Comparison of ENCODE assay signal across 22 cellular contexts in genomic region chr10:117565068-117565467, GRCh38. TPM values are rescaled to one million over a fixed set of nuclear protein-coding genes. Genes with fewer than 3 reads are reported as not detected.
DNase-seq lines count a peak whose midpoint lies in the region; ATAC-seq, FAIRE-seq and TF ChIP-seq lines count a peak whose summit lies in the region.
"Had no signal": no experiment of that assay in that cellular context is flagged by ENCODE, and none has a peak within 500 bp of the region (broad histone marks: within the 10 kb centered on the region; RNA-seq: fewer than 3 reads in every experiment).

No MANE protein-coding gene starts in this region.

- H3K9me1 ChIP-seq in IMR-90 (ENCODE audit: insufficient read depth, low read length): no peaks in the 10 kb centered on the region

- in situ Hi-C loops in IMR-90 (cut with MboI; ENCODE audit: low sequenced_read_pairs): no loop called here

- no peaks in the 10 kb centered on the region for H3K36me3 Mint-ChIP-seq in glutamatergic neuron (ENCODE audit: unreplicated experiment)
- no peaks in the 10 kb centered on the region for H3K36me3 Mint-ChIP-seq in activated T-helper 17 cell treated with anti-CD3 and anti-CD28 coated beads, Interleukin-2, amount 50 U/mL, for 72 hours (ENCODE audit: low read depth)
- H3K36me3 Mint-ChIP-seq: CD4-positive, alpha-beta memory T cell had no signal

- H2BK20ac ChIP-seq in IMR-90 (ENCODE audit: low read depth, low read length): no peak overlapping the region

- no peak overlapping the region for H2AFZ ChIP-seq in IMR-90 (replicated peaks; ENCODE audit: low read length, poor library complexity)
- H2AFZ ChIP-seq: GM23248 had no signal

- no peak overlapping the region for H4K91ac ChIP-seq in IMR-90 (ENCODE audit: insufficient read depth, low read depth, low read length)

- TF ChIP-seq POLR2A in A549 (IDR thresholded peaks at IDR 0.05; ENCODE audit: low read length): no peak
- no peak for TF ChIP-seq POLR2A in IMR-90 (IDR thresholded peaks at IDR 0.05; ENCODE audit: low read depth, low read length)

- no peak overlapping the region for H2BK5ac ChIP-seq in IMR-90 (ENCODE audit: low read depth, low read length, poor library complexity, severe bottlenecking)

- H3K9me3 ChIP-seq in A549 (no peaks in the 10 kb centered on the region), IMR-90 (ENCODE audit: control insufficient read depth, insufficient read depth, low read length) (peaks cover 11% of the 10 kb centered on the region; the same call in 1 of the 2 replicates)

- DNase-seq in A549 (ENCODE audit: low read depth in 1 of 2, low spot score in 1 of 2) (no peak), IMR-90 (no peak), glutamatergic neuron (peak; percentile 5), OCI-M1 (lab: John Stamatoyannopoulos, UW) (no peak), T-helper 9 cell (no peak)
- DNase-seq: 8988T; C1 segment of cervical spinal cord; Calu3; CD4-positive, alpha-beta memory T cell; COR-L47; DMS53; DMS79 treated with DMSO at 0.1 percent for 48 hours; GF-D8; GM23248; H7; HCEC 1CT had no signal

- TF ChIP-seq EP300 in A549 (IDR thresholded peaks at IDR 0.05): no peak

- H3K4me3 Mint-ChIP-seq in glutamatergic neuron (ENCODE audit: unreplicated experiment): no peak overlapping the region
- no peak overlapping the region for H3K4me3 Mint-ChIP-seq in activated T-helper 17 cell treated with anti-CD3 and anti-CD28 coated beads, Interleukin-2, amount 50 U/mL, for 72 hours
- H3K4me3 Mint-ChIP-seq: CD4-positive, alpha-beta memory T cell had no signal

- H3K4me3 ChIP-seq in A549: no peak overlapping the region
- no peak overlapping the region for H3K4me3 ChIP-seq in IMR-90 (ENCODE audit: insufficient read depth, low read depth, low read length)
- H3K4me3 ChIP-seq: GM23248 had no signal

- TF ChIP-seq CTCF in A549 (IDR thresholded peaks at IDR 0.05): no peak
- TF ChIP-seq CTCF in IMR-90 (conservative IDR thresholded peaks at IDR 0.05; ENCODE audit: low read depth, low read length): no peak
- no peak for TF ChIP-seq CTCF in glutamatergic neuron (IDR thresholded peaks at IDR 0.05; ENCODE audit: partially characterized antibody, unreplicated experiment)

- no peaks in the 10 kb centered on the region for H3K27me3 ChIP-seq in IMR-90 (ENCODE audit: control insufficient read depth, insufficient read depth, low read length)

- H3K27ac Mint-ChIP-seq in glutamatergic neuron (ENCODE audit: unreplicated experiment): no peak overlapping the region
- no peak overlapping the region for H3K27ac Mint-ChIP-seq in activated T-helper 17 cell treated with anti-CD3 and anti-CD28 coated beads, Interleukin-2, amount 50 U/mL, for 72 hours
- H3K27ac Mint-ChIP-seq: CD4-positive, alpha-beta memory T cell had no signal

- FAIRE-seq in A549 (lab: Jason Lieb, UNC): no peak
- FAIRE-seq: GM12891, GM18507, H1 had no signal

- no peaks in the 10 kb centered on the region for H3K36me3 ChIP-seq in IMR-90 (ENCODE audit: control insufficient read depth, insufficient read depth, low read length)

- no peak overlapping the region for H4K5ac ChIP-seq in IMR-90 (ENCODE audit: low read depth, low read length)

- H3K18ac ChIP-seq in IMR-90 (ENCODE audit: low read depth, low read length): no peak overlapping the region

- no peak overlapping the region for H2AK5ac ChIP-seq in IMR-90 (ENCODE audit: low read depth, low read length)

- dilution Hi-C loops in IMR-90 (cut with HindIII; ENCODE audit: low sequenced_read_pairs, unreplicated experiment): no loop called here

- H2BK120ac ChIP-seq in IMR-90 (ENCODE audit: low read depth, low read length): no peak overlapping the region

- H3K79me1 ChIP-seq in IMR-90 (ENCODE audit: low read depth in 1 of 2, low read length in 2 of 2): no peaks in the 10 kb centered on the region

- peaks cover 4% of the 10 kb centered on the region for H3K9me3 Mint-ChIP-seq in glutamatergic neuron (ENCODE audit: unreplicated experiment)
- H3K9me3 Mint-ChIP-seq in activated T-helper 17 cell treated with anti-CD3 and anti-CD28 coated beads, Interleukin-2, amount 50 U/mL, for 72 hours: no peaks in the 10 kb centered on the region

- 8% methylated on average over 2 of the region's 3 CpGs for WGBS in A549 (ENCODE audit: missing lambda C conversion rate)
- 25% methylated on average over 2 of the region's 3 CpGs; no CpG with 5 or more reads in 1 of the 2 experiments for WGBS in IMR-90 (ENCODE audit: extremely low coverage in 2 of 2, insufficient read length in 1 of 2), 2 experiments

- H3K56ac ChIP-seq in IMR-90 (ENCODE audit: extremely low read depth, insufficient read depth, low read length): no peak overlapping the region

- H2BK15ac ChIP-seq in IMR-90 (ENCODE audit: low read depth, low read length): no peak overlapping the region

- CTCF ChIA-PET in A549 (lab: Yijun Ruan, JAX): interaction anchor here (0.7 kb wide), 1 partner anchor 25 kb away, joined by 3 read pairs; no protein-coding TSS in a partner anchor
- CTCF ChIA-PET in IMR-90 (lab: Yijun Ruan, JAX): no interaction called here

- no peaks in the 10 kb centered on the region for H3K4me1 Mint-ChIP-seq in glutamatergic neuron (ENCODE audit: low read depth, unreplicated experiment)
- no peaks in the 10 kb centered on the region for H3K4me1 Mint-ChIP-seq in activated T-helper 17 cell treated with anti-CD3 and anti-CD28 coated beads, Interleukin-2, amount 50 U/mL, for 72 hours
- H3K4me1 Mint-ChIP-seq: CD4-positive, alpha-beta memory T cell had no signal

- BruUV-seq in IMR-90 (replicated peaks; lab: Mats Ljungman, UMichigan): no TSS peak

- H3K27ac ChIP-seq in A549 (no peak overlapping the region), IMR-90 (ENCODE audit: insufficient read depth, low read length) (no peak overlapping the region)
- H3K27ac ChIP-seq: GM23248 had no signal

- no peak overlapping the region for H2AK9ac ChIP-seq in IMR-90 (replicated peaks; ENCODE audit: low read depth, low read length, poor library complexity)

- no peak overlapping the region for H3K14ac ChIP-seq in IMR-90 (replicated peaks; ENCODE audit: low read depth, low read length)

- no peaks in the 10 kb centered on the region for H4K20me1 ChIP-seq in IMR-90 (ENCODE audit: insufficient read depth, low read length)

- H3K4me2 ChIP-seq in A549 (no peak overlapping the region), IMR-90 (ENCODE audit: low read depth, low read length) (no peak overlapping the region)

- no peak overlapping the region for H3K23ac ChIP-seq in IMR-90 (ENCODE audit: low read depth, low read length)

- no peak overlapping the region for H4K8ac ChIP-seq in IMR-90 (ENCODE audit: low read depth in 2 of 2, low read length in 2 of 2)

- no peaks in the 10 kb centered on the region for H3K27me3 Mint-ChIP-seq in glutamatergic neuron (ENCODE audit: unreplicated experiment)
- H3K27me3 Mint-ChIP-seq in activated T-helper 17 cell treated with anti-CD3 and anti-CD28 coated beads, Interleukin-2, amount 50 U/mL, for 72 hours: peaks cover 15% of the 10 kb centered on the region

- intact Hi-C loops in IMR-90 (cut with micrococcal nuclease): no loop called here

- no peak for TF ChIP-seq RAD21 in A549 (conservative IDR thresholded peaks at IDR 0.05 in 1 of 2, IDR thresholded peaks at IDR 0.05 in 1 of 2)
- no peak for TF ChIP-seq RAD21 in IMR-90 (IDR thresholded peaks at IDR 0.05; ENCODE audit: low read length)

- POLR2A ChIA-PET in A549 (lab: Yijun Ruan, JAX): no interaction called here
- POLR2A ChIA-PET in IMR-90 (lab: Charles Lee; ENCODE audit: unreplicated experiment): no interaction called here

- no peak overlapping the region for H3K9ac ChIP-seq in IMR-90 (ENCODE audit: low read depth, low read length)
- H3K9ac ChIP-seq: GM23248 had no signal

- ATAC-seq in A549 (no peak), IMR-90 (ENCODE audit: low read depth) (no peak)
- ATAC-seq in activated T-helper 17 cell treated with anti-CD3 and anti-CD28 coated beads, Interleukin-2, amount 50 U/mL, for 72 hours (replicated peaks): no peak

- H3K4ac ChIP-seq in IMR-90 (ENCODE audit: low read depth, low read length): no peak overlapping the region

- H3K4me1 ChIP-seq in A549 (no peaks in the 10 kb centered on the region), IMR-90 (ENCODE audit: control insufficient read depth, insufficient read depth, low read length) (no peaks in the 10 kb centered on the region)

TF ChIP-seq in A549, 52 proteins besides CTCF, POLR2A, EP300 and RAD21 (continues in another document):
- TF ChIP-seq MAFK (IDR thresholded peaks at IDR 0.05; ENCODE audit: partially characterized antibody): peak; percentile 33
- TF ChIP-seq TFCP2L1 (CRISPR knock-in tag; IDR thresholded peaks at IDR 0.05): no peak
- no peak for TF ChIP-seq EHMT2 (IDR thresholded peaks at IDR 0.05; ENCODE audit: low read depth)
- TF ChIP-seq FOXS1 (CRISPR knock-in tag; IDR thresholded peaks at IDR 0.05): no peak

TF ChIP-seq in IMR-90, 13 proteins besides CTCF, POLR2A, EP300 and RAD21:
- TF ChIP-seq MAFK (IDR thresholded peaks at IDR 0.05; ENCODE audit: low read depth, low read length) (0 out of 2 replicates have a peak, but pooled peaks have one; percentile 9), SMC3 (IDR thresholded peaks at IDR 0.05; ENCODE audit: low read depth, low read length) (no peak), RCOR1 (IDR thresholded peaks at IDR 0.05; ENCODE audit: insufficient replicate concordance, low read length) (no peak)

RNA-seq across cellular contexts. Expression of gene EMX2, which starts 22.5 kb away (rescaled TPM):
- polyA plus RNA-seq in A549 (2011; rRNA removed) (not detected in 2 replicates), A549 (2017; fragmentation: RNase III; extraction: RNeasy Plus Mini Kit Qiagen cat#74134 plus additional on column Dnase treatment) (not detected in 3 replicates), IMR-90 (2012; rRNA removed) (not detected in 2 replicates)
- not detected in 2 replicates for polyA plus RNA-seq in A549 (2012; cell fraction: cytosol; rRNA removed)
- polyA plus RNA-seq in A549 (2012; cell fraction: nucleus; rRNA removed): not detected in 2 replicates
- not detected in 2 replicates for polyA minus RNA-seq in A549 (2011; rRNA and poly(A)+ RNA removed)
- total RNA-seq in IMR-90 (2012; rRNA removed) (not detected in 2 replicates), glutamatergic neuron (ENCODE audit: unreplicated experiment) (0.47 TPM)
- not detected in 2 replicates for polyA plus RNA-seq in IMR-90 (2012; cell fraction: cytosol; rRNA removed)
- not detected in 2 replicates for polyA plus RNA-seq in IMR-90 (2012; cell fraction: nucleus; rRNA removed; ENCODE audit: low replicate concordance)
- total RNA-seq in activated T-helper 17 cell treated with anti-CD3 and anti-CD28 coated beads, Interleukin-2, amount 50 U/mL, for 72 hours: not detected
- total RNA-seq: A673; Calu3; CD4-positive, alpha-beta memory T cell; G401; H1; H7 had no signal
- polyA plus RNA-seq: CD4-positive, alpha-beta memory T cell; H1 had no signal
